16 cellular contexts compared by ENCODE assay signal in genomic region chr4:146212781-146213180, GRCh38. TPM values are rescaled to one million over a fixed set of nuclear protein-coding genes. Genes with fewer than 3 reads are reported as not detected.
DNase-seq lines count a peak whose midpoint lies in the region; ATAC-seq and TF ChIP-seq lines count a peak whose summit lies in the region.
"Had no signal": no experiment of that assay in that cellular context is flagged by ENCODE, and none has a peak within 500 bp of the region (broad histone marks: within the 10 kb centered on the region; RNA-seq: fewer than 3 reads in every experiment).

No MANE protein-coding gene starts in this region.

- no peak overlapping the region for H2AK5ac ChIP-seq in IMR-90 (ENCODE audit: low read depth, low read length)

- no CpG with 5 or more reads among the region's 9 CpGs for WGBS in IMR-90 (ENCODE audit: extremely low coverage in 2 of 2, insufficient read length in 1 of 2), 2 experiments

- no peak overlapping the region for H2AK9ac ChIP-seq in IMR-90 (replicated peaks; ENCODE audit: low read depth, low read length, poor library complexity)

- H3K79me1 ChIP-seq in IMR-90 (ENCODE audit: low read depth in 1 of 2, low read length in 2 of 2) = no peaks in the 10 kb centered on the region

- no peak overlapping the region for H3K9ac ChIP-seq in IMR-90 (ENCODE audit: low read depth, low read length)

- no peak for TF ChIP-seq RAD21 in IMR-90 (IDR thresholded peaks at IDR 0.05; ENCODE audit: low read length)

- TF ChIP-seq CTCF in IMR-90 (conservative IDR thresholded peaks at IDR 0.05; ENCODE audit: low read depth, low read length) (no peak), astrocyte of the spinal cord (IDR thresholded peaks at IDR 0.05; ENCODE audit: low read depth, low read length) (no peak)

- no peak for TF ChIP-seq POLR2A in IMR-90 (IDR thresholded peaks at IDR 0.05; ENCODE audit: low read depth, low read length)

- no peaks in the 10 kb centered on the region for H3K4me1 ChIP-seq in IMR-90 (ENCODE audit: control insufficient read depth, insufficient read depth, low read length)

- no peak overlapping the region for H2BK20ac ChIP-seq in IMR-90 (ENCODE audit: low read depth, low read length)

- POLR2A ChIA-PET in IMR-90 (lab: Charles Lee; ENCODE audit: unreplicated experiment) = no interaction called here

- H4K8ac ChIP-seq in IMR-90 (ENCODE audit: low read depth in 2 of 2, low read length in 2 of 2) = no peak overlapping the region

- no peak overlapping the region for H3K4me2 ChIP-seq in IMR-90 (ENCODE audit: low read depth, low read length)

- no peak overlapping the region for H2BK15ac ChIP-seq in IMR-90 (ENCODE audit: low read depth, low read length)

- H3K27ac ChIP-seq in IMR-90 (ENCODE audit: insufficient read depth, low read length) = no peak overlapping the region

- H4K20me1 ChIP-seq in IMR-90 (ENCODE audit: insufficient read depth, low read length) = no peaks in the 10 kb centered on the region

- no peak overlapping the region for H2BK120ac ChIP-seq in IMR-90 (ENCODE audit: low read depth, low read length)

- no peaks in the 10 kb centered on the region for H3K36me3 ChIP-seq in IMR-90 (ENCODE audit: control insufficient read depth, insufficient read depth, low read length)

- no peaks in the 10 kb centered on the region for H3K9me1 ChIP-seq in IMR-90 (ENCODE audit: insufficient read depth, low read length)

- H3K23ac ChIP-seq in IMR-90 (ENCODE audit: low read depth, low read length) = no peak overlapping the region

- H3K14ac ChIP-seq in IMR-90 (replicated peaks; ENCODE audit: low read depth, low read length) = no peak overlapping the region

- no peak overlapping the region for H2AFZ ChIP-seq in IMR-90 (replicated peaks; ENCODE audit: low read length, poor library complexity)

- no peak overlapping the region for H4K91ac ChIP-seq in IMR-90 (ENCODE audit: insufficient read depth, low read depth, low read length)

- peaks cover 7% of the 10 kb centered on the region for H3K27me3 ChIP-seq in IMR-90 (ENCODE audit: control insufficient read depth, insufficient read depth, low read length)

- no peak for ATAC-seq in IMR-90 (ENCODE audit: low read depth)
- ATAC-seq in HG03565 (IDR thresholded peaks at IDR 0.05; ENCODE audit: unreplicated experiment) = no peak
- ATAC-seq: HCT116 had no signal

- no peak overlapping the region for H3K56ac ChIP-seq in IMR-90 (ENCODE audit: extremely low read depth, insufficient read depth, low read length)

- in situ Hi-C loops in IMR-90 (cut with MboI; ENCODE audit: low sequenced_read_pairs) = no loop called here
- in situ Hi-C loops in astrocyte of the spinal cord (cut with HindIII; ENCODE audit: low sequenced_read_pairs) = no loop called here

- intact Hi-C loops in IMR-90 (cut with micrococcal nuclease) = no loop called here

- H4K5ac ChIP-seq in IMR-90 (ENCODE audit: low read depth, low read length) = no peak overlapping the region

- no peak overlapping the region for H3K4ac ChIP-seq in IMR-90 (ENCODE audit: low read depth, low read length)

- dilution Hi-C loops in IMR-90 (cut with HindIII; ENCODE audit: low sequenced_read_pairs, unreplicated experiment) = no loop called here

- peak; percentile 67 for DNase-seq in Daoy (ENCODE audit: low read depth)
- DNase-seq in IMR-90 = peak; percentile 10
- DNase-seq in RPMI7951 (ENCODE audit: low read depth) = peak; percentile 33
- peak; percentile 60 for DNase-seq in astrocyte of the spinal cord (ENCODE audit: low read depth, low spot score)
- no peak for DNase-seq in activated T-cell treated with anti-CD3 and anti-CD28 coated beads for 4 hours
- DNase-seq in activated CD4-positive, CD25-positive, alpha-beta regulatory T cell (lab: John Stamatoyannopoulos, UW) = no peak
- no peak for DNase-seq in MV-4-11 (lab: John Stamatoyannopoulos, UW)
- DNase-seq: 8988T; ACHN; Calu3; CD4-positive, alpha-beta T cell; DMS 273 treated with DMSO at 0.1 percent for 48 hours had no signal

- no peak overlapping the region for H2BK5ac ChIP-seq in IMR-90 (ENCODE audit: low read depth, low read length, poor library complexity, severe bottlenecking)

- BruUV-seq in IMR-90 (replicated peaks; lab: Mats Ljungman, UMichigan) = no TSS peak

- no peak overlapping the region for H3K18ac ChIP-seq in IMR-90 (ENCODE audit: low read depth, low read length)

- no peaks in the 10 kb centered on the region for H3K9me3 ChIP-seq in IMR-90 (ENCODE audit: control insufficient read depth, insufficient read depth, low read length)

- CTCF ChIA-PET in IMR-90 (lab: Yijun Ruan, JAX) = no interaction called here

- no peak overlapping the region for H3K4me3 ChIP-seq in IMR-90 (ENCODE audit: insufficient read depth, low read depth, low read length)
- H3K4me3 ChIP-seq in astrocyte of the spinal cord (ENCODE audit: low read depth, low read length) = no peak overlapping the region

TF ChIP-seq in IMR-90, 13 proteins besides CTCF, POLR2A, EP300 and RAD21:
- no peak for TF ChIP-seq BHLHE40 (IDR thresholded peaks at IDR 0.05; ENCODE audit: low read depth, low read length)
- no peak for TF ChIP-seq RFX5 (IDR thresholded peaks at IDR 0.05; ENCODE audit: low read depth, low read length)
- TF ChIP-seq MXI1 (IDR thresholded peaks at IDR 0.05; ENCODE audit: borderline replicate concordance, low read depth, low read length) = no peak
- no peak for TF ChIP-seq FOS (IDR thresholded peaks at IDR 0.05; ENCODE audit: low read depth, low read length)
- no peak for TF ChIP-seq MAZ (IDR thresholded peaks at IDR 0.05; ENCODE audit: borderline replicate concordance, low read depth, low read length)
- TF ChIP-seq MAFK (IDR thresholded peaks at IDR 0.05; ENCODE audit: low read depth, low read length) = no peak
- TF ChIP-seq SMC3 (IDR thresholded peaks at IDR 0.05; ENCODE audit: low read depth, low read length) = no peak
- no peak for TF ChIP-seq NFE2L2 (IDR thresholded peaks at IDR 0.05; ENCODE audit: low read depth, low read length)
- no peak for TF ChIP-seq CHD1 (IDR thresholded peaks at IDR 0.05; ENCODE audit: low read depth, low read length)
- no peak for TF ChIP-seq RCOR1 (IDR thresholded peaks at IDR 0.05; ENCODE audit: insufficient replicate concordance, low read length)
- TF ChIP-seq ELK1 (IDR thresholded peaks at IDR 0.05; ENCODE audit: borderline replicate concordance, low read depth, low read length) = no peak
- no peak for TF ChIP-seq CEBPB (IDR thresholded peaks at IDR 0.05; ENCODE audit: low read depth, low read length)
- no peak for TF ChIP-seq USF2 (IDR thresholded peaks at IDR 0.05; ENCODE audit: low read depth, low read length)

RNA-seq across cellular contexts. Expression of gene REELD1, which starts 1.6 kb away (rescaled TPM):
- not detected in 2 replicates for total RNA-seq in Daoy (2014; rRNA removed; shearing (Covaris generic))
- total RNA-seq in IMR-90 (2012; rRNA removed) = not detected in 2 replicates
- polyA plus RNA-seq in IMR-90 (2012; rRNA removed) = not detected in 2 replicates
- not detected in 2 replicates for polyA plus RNA-seq in IMR-90 (2012; cell fraction: cytosol; rRNA removed)
- 0.03 TPM in 1 of 2 replicates, not detected in the other for polyA plus RNA-seq in IMR-90 (2012; cell fraction: nucleus; rRNA removed; ENCODE audit: low replicate concordance)
- not detected in 2 replicates for total RNA-seq in RPMI7951 (2014; rRNA removed; shearing (Covaris generic))
- total RNA-seq: Calu3, H1 had no signal
- polyA plus RNA-seq: IgD-negative memory B cell had no signal

RNA-seq across cellular contexts. Expression of gene LSM6, which starts 37.3 kb away (rescaled TPM):
- total RNA-seq in Daoy (2014; rRNA removed; shearing (Covaris generic)) = 60.6 and 109 TPM in 2 replicates
- total RNA-seq in IMR-90 (2012; rRNA removed) = 13.4 and 33.1 TPM in 2 replicates
- 15.4 and 17.4 TPM in 2 replicates for polyA plus RNA-seq in IMR-90 (2012; rRNA removed)
- polyA plus RNA-seq in IMR-90 (2012; cell fraction: cytosol; rRNA removed) = 10.2 and 21.6 TPM in 2 replicates
- 3.1 and 9.5 TPM in 2 replicates for polyA plus RNA-seq in IMR-90 (2012; cell fraction: nucleus; rRNA removed; ENCODE audit: low replicate concordance)
- total RNA-seq in RPMI7951 (2014; rRNA removed; shearing (Covaris generic)) = 51.4 and 57.8 TPM in 2 replicates

Comparison
In these comparisons a context has a peak if more than half of its experiments do, and no peak if none do; other contexts are left out.
1. DNase-seq: peak in Daoy (single experiment), IMR-90 (single experiment), RPMI7951 (single experiment) and astrocyte of the spinal cord (single experiment); none in activated T-cell treated with anti-CD3 and anti-CD28 coated beads for 4 hours (single experiment), activated CD4-positive, CD25-positive, alpha-beta regulatory T cell (0 of 4) and MV-4-11 (single experiment).